ENCODE assay signal across 8 cellular contexts in genomic region chr7:64951250-64951848, GRCh38. TPM values are rescaled to one million over a fixed set of nuclear protein-coding genes. Genes with fewer than 3 reads are reported as not detected.
DNase-seq lines count a peak whose midpoint lies in the region; ATAC-seq, FAIRE-seq and TF ChIP-seq lines count a peak whose summit lies in the region.

No MANE protein-coding gene starts in this region.

- peak; percentile 34 for DNase-seq in DMS 273 treated with DMSO at 0.1 percent for 48 hours (lab: John Stamatoyannopoulos, UW)
- peak; percentile 18 for DNase-seq in H54 (ENCODE audit: insufficient read length, low spot score)
- DNase-seq in NCI-H2196 treated with DMSO at 0.1 percent for 48 hours (lab: John Stamatoyannopoulos, UW; ENCODE audit: unreplicated experiment) = peak; percentile 9
- peak in 1 of 4 donors; percentile 37 for DNase-seq in body of pancreas
- no peak for DNase-seq in testis
- no peak for DNase-seq in activated effector memory CD4-positive, alpha-beta T cell treated with Interleukin-2 at 50 U/mL for 16 hours
- DNase-seq in activated naive CD4-positive, alpha-beta T cell (lab: John Stamatoyannopoulos, UW) = no peak

- no peak for TF ChIP-seq POLR2A in H54 (IDR thresholded peaks at IDR 0.05; ENCODE audit: low read depth, low read length)
- no peak for TF ChIP-seq POLR2A in body of pancreas (IDR thresholded peaks at IDR 0.05)
- TF ChIP-seq POLR2A in testis (IDR thresholded peaks at IDR 0.05) = no peak

- H3K9me3 ChIP-seq in body of pancreas (no peaks in the 10 kb centered on the region), testis (no peaks in the 10 kb centered on the region)

- peak; percentile 70 for ATAC-seq in body of pancreas

- intact Hi-C loops in body of pancreas (cut with DNase I) = no loop called here
- intact Hi-C loops in testis (cut with DNase I; ENCODE audit: low total_unique reads) = loop anchor here (5.0 kb wide), 1 partner anchor 356 kb away; no protein-coding TSS in a partner anchor

- 2 to 3% methylated on average over 1 of the region's 1 CpG for WGBS in body of pancreas, 2 donors
- WGBS in testis, 2 donors = 27 to 35% methylated on average over 1 of the region's 1 CpG

- TF ChIP-seq CTCF in body of pancreas (IDR thresholded peaks at IDR 0.05) = peak; percentile 55 to 87 (median 84)
- TF ChIP-seq CTCF in testis (IDR thresholded peaks at IDR 0.05) = peak; percentile 69 to 85 (median 74)

- H3K27ac ChIP-seq in body of pancreas (no peak overlapping the region), testis (no peak overlapping the region)

- H3K36me3 ChIP-seq in body of pancreas (replicated peaks in 1 of 2; ENCODE audit: insufficient read depth in 1 of 2, low read depth in 2 of 2) (no peaks in the 10 kb centered on the region), testis (ENCODE audit: low read depth, missing control alignments) (no peaks in the 10 kb centered on the region)

- peak; percentile 87 for FAIRE-seq in H54 (lab: Jason Lieb, UNC)
- peak; percentile 61 for FAIRE-seq in islet of Langerhans (lab: Jason Lieb, UNC)

- H3K27me3 ChIP-seq in body of pancreas (peaks cover 0 to 6% of the 10 kb centered on the region in 2 donors), testis (no peaks in the 10 kb centered on the region)

- no peak overlapping the region for H3K4me3 ChIP-seq in body of pancreas
- no peak overlapping the region for H3K4me3 ChIP-seq in testis

- H3K4me1 ChIP-seq in body of pancreas (peaks cover 12% of the 10 kb centered on the region), testis (peaks cover 12% of the 10 kb centered on the region)

RNA-seq across cellular contexts. Expression of gene ZNF117, which starts 39.5 kb away (rescaled TPM):
- 10 to 100 TPM in 1 of 2 donors, 1 to 10 TPM in 1; 6.9 to 11.2 TPM for total RNA-seq in body of pancreas
- total RNA-seq in testis = 10 to 100 TPM; 43.5 to 45.7 TPM
- 5.8 TPM for polyA plus RNA-seq in testis (ENCODE audit: insufficient read depth, low read depth, low replicate concordance)

RNA-seq across cellular contexts. Expression of gene ZNF273, which starts 48.3 kb away (rescaled TPM):
- total RNA-seq in body of pancreas (10 to 100 TPM in 1 of 2 donors, 1 to 10 TPM in 1; 4.2 to 19.4 TPM), testis (10 to 100 TPM; 13.6 to 36.0 TPM)
- polyA plus RNA-seq in testis (ENCODE audit: insufficient read depth, low read depth, low replicate concordance) = 10.6 TPM

RNA-seq across cellular contexts. Expression of gene ERV3-1, which starts 55.1 kb away (rescaled TPM):
- total RNA-seq in body of pancreas = 10 to 100 TPM in 1 of 2 donors, 1 to 10 TPM in 1; 9.2 to 16.6 TPM
- total RNA-seq in testis = 10 to 100 TPM; 75.7 to 92.4 TPM
- 14.8 TPM for polyA plus RNA-seq in testis (ENCODE audit: insufficient read depth, low read depth, low replicate concordance)

Comparison
In these comparisons a context has a peak if more than half of its experiments do, and no peak if none do; other contexts are left out.
1. DNase-seq: peak in DMS 273 treated with DMSO at 0.1 percent for 48 hours (single experiment), H54 (single experiment) and NCI-H2196 treated with DMSO at 0.1 percent for 48 hours (single experiment); none in testis (single experiment), activated effector memory CD4-positive, alpha-beta T cell treated with Interleukin-2 at 50 U/mL for 16 hours (single experiment) and activated naive CD4-positive, alpha-beta T cell (0 of 4).
2. RNA of gene ERV3-1, which starts 55.1 kb away (total RNA-seq): 75.7 to 92.4 TPM in testis; 9.2 to 16.6 TPM in body of pancreas; every median in the first group is over 4 times any median in the second.